In genomic region chr13:100535401-100536135, GRCh38 we compare ENCODE assay signal across 24 cellular contexts. TPM values are rescaled to one million over a fixed set of nuclear protein-coding genes. Genes with fewer than 3 reads are reported as not detected.
A peak's percentile ranks its signal among the peaks of the same experiment; 100 is the strongest.
DNase-seq lines count a peak whose midpoint lies in the region; ATAC-seq and TF ChIP-seq lines count a peak whose summit lies in the region.
"Had no signal": no experiment of that assay in that cellular context is flagged by ENCODE, and none has a peak within 500 bp of the region (broad histone marks: within the 10 kb centered on the region; RNA-seq: fewer than 3 reads in every experiment).

No MANE protein-coding gene starts in this region.

- no peaks in the 10 kb centered on the region for H3K79me2 ChIP-seq in hepatocyte

- no peak overlapping the region for H3K4me2 ChIP-seq in hepatocyte
- H3K4me2 ChIP-seq: A549 had no signal

- H3K9me3 ChIP-seq in body of pancreas (no peaks in the 10 kb centered on the region), sigmoid colon (no peaks in the 10 kb centered on the region), hepatocyte (ENCODE audit: low read depth) (no peaks in the 10 kb centered on the region)
- H3K9me3 ChIP-seq: A549, lower lobe of right lung had no signal

- H3K9me2 ChIP-seq in hepatocyte (replicated peaks; ENCODE audit: insufficient read depth): no peaks in the 10 kb centered on the region

- ATAC-seq in body of pancreas: no peak
- ATAC-seq: A549, GM12878, HCT116, lower lobe of right lung had no signal

- TF ChIP-seq CTCF in body of pancreas (IDR thresholded peaks at IDR 0.05) (no peak), sigmoid colon (IDR thresholded peaks at IDR 0.05) (no peak), hepatocyte (IDR thresholded peaks at IDR 0.05; ENCODE audit: poor library complexity) (no peak)

- 78% methylated on average over 16 of the region's 16 CpGs for WGBS in body of pancreas, 2 donors
- WGBS in sigmoid colon, 2 donors: 94 to 95% methylated on average over 16 of the region's 16 CpGs
- 96% methylated on average over 16 of the region's 16 CpGs for WGBS in hepatocyte (ENCODE audit: low lambda C conversion rate, missing lambda C conversion rate)

- no peak for TF ChIP-seq POLR2A in body of pancreas (IDR thresholded peaks at IDR 0.05)
- TF ChIP-seq POLR2A in sigmoid colon (IDR thresholded peaks at IDR 0.05): no peak

- intact Hi-C loops in body of pancreas (cut with DNase I) (no loop called here), cardiac septum (cut with DNase I) (no loop called here), sigmoid colon (cut with DNase I) (no loop called here)

- no peak overlapping the region for H3K4me3 ChIP-seq in body of pancreas
- H3K4me3 ChIP-seq in sigmoid colon: no peak overlapping the region
- H3K4me3 ChIP-seq in hepatocyte: no peak overlapping the region
- H3K4me3 ChIP-seq: A549, GM12878, lower lobe of right lung had no signal

- H3K27me3 ChIP-seq in body of pancreas (no peaks in the 10 kb centered on the region), sigmoid colon (no peaks in the 10 kb centered on the region), hepatocyte (no peaks in the 10 kb centered on the region)

- no peaks in the 10 kb centered on the region for H4K20me1 ChIP-seq in hepatocyte (ENCODE audit: insufficient read depth, poor library complexity, severe bottlenecking)

- DNase-seq in AG20443 (ENCODE audit: low spot score) (peak; percentile 61), body of pancreas (no peak), cardiac septum (ENCODE audit: low spot score) (peak; percentile 60), sigmoid colon (peak; percentile 60), NK-92 (lab: John Stamatoyannopoulos, UW; ENCODE audit: unreplicated experiment) (no peak), anterior cingulate cortex (lab: John Stamatoyannopoulos, UW) (no peak), DMS114 treated with DMSO at 0.1 percent for 48 hours (lab: John Stamatoyannopoulos, UW; ENCODE audit: unreplicated experiment) (no peak), hepatocyte (ENCODE audit: low spot score) (no peak)
- DNase-seq: activated B cell treated with CpG ODN at 0.5 μM for 24 hours; activated CD4-positive, alpha-beta T cell treated with anti-CD3 and anti-CD28 coated beads, Interleukin-2, amount 50 U/mL, for 4 hours; activated naive CD8-positive, alpha-beta T cell treated with anti-CD3 and anti-CD28 coated beads for 36 hours; Calu3; effector CD4-positive, alpha-beta T cell; islet precursor cell; lower lobe of right lung; NCI-H2029; NCI-H226; nephron progenitor cell; SHP77; stimulated activated CD8-positive, alpha-beta memory T cell treated with anti-CD3 and anti-CD28 coated beads, Interleukin-4, amount 100 ng/mL, for 48 hours; T-helper 9 cell had no signal

- H3K4me1 ChIP-seq in body of pancreas (peaks cover 52% of the 10 kb centered on the region), sigmoid colon (no peaks in the 10 kb centered on the region), hepatocyte (ENCODE audit: insufficient read depth) (peaks cover 10% of the 10 kb centered on the region)
- H3K4me1 ChIP-seq: A549, lower lobe of right lung had no signal

- H3K36me3 ChIP-seq in body of pancreas (replicated peaks in 1 of 2; ENCODE audit: insufficient read depth in 1 of 2, low read depth in 2 of 2) (no peaks in the 10 kb centered on the region), sigmoid colon (peaks cover 0 to 13% (median 0%) of the 10 kb centered on the region in 4 donors), hepatocyte (replicated peaks; ENCODE audit: insufficient read depth, low read depth) (no peaks in the 10 kb centered on the region)

- no peak for TF ChIP-seq EP300 in sigmoid colon (IDR thresholded peaks at IDR 0.05)

- H3K27ac ChIP-seq in body of pancreas (peak overlapping the region in 3 of 4 donors; percentile 42 to 74 (median 72)), sigmoid colon (no peak overlapping the region), hepatocyte (no peak overlapping the region)
- H3K27ac ChIP-seq: A549, lower lobe of right lung had no signal

- H2AFZ ChIP-seq in hepatocyte: no peak overlapping the region

RNA-seq across cellular contexts. Expression of gene GGACT, which starts 53.0 kb away (rescaled TPM):
- 10 to 100 TPM in 1 of 2 donors, 1 to 10 TPM in 1; 4.9 to 17.8 TPM for total RNA-seq in body of pancreas
- total RNA-seq in cardiac septum: 1.7 TPM
- 1 to 10 TPM in 3 of 4 donors, under 1 TPM in 1; 0.99 to 2.2 (median 1.9) TPM for total RNA-seq in sigmoid colon
- 1 to 10 TPM; 2.9 to 3.0 (median 3.0) TPM for polyA plus RNA-seq in sigmoid colon
- total RNA-seq in hepatocyte: 0.70 and 13.6 TPM in 2 replicates
- polyA plus RNA-seq in hepatocyte: 3.3 and 5.6 TPM in 2 replicates

Comparison
In these comparisons a context has a peak if more than half of its experiments do, and no peak if none do; other contexts are left out.
1. DNase-seq: peak in AG20443 (single experiment), cardiac septum (single experiment) and sigmoid colon (single experiment); none in body of pancreas (0 of 4), NK-92 (single experiment), anterior cingulate cortex (0 of 58), DMS114 treated with DMSO at 0.1 percent for 48 hours (single experiment) and hepatocyte (single experiment).
2. H3K27ac ChIP-seq: peak in body of pancreas (3 of 4); none in sigmoid colon (0 of 4) and hepatocyte (single experiment).